ENCODE assay signal across 18 cellular contexts in the genomic region with DNA sequence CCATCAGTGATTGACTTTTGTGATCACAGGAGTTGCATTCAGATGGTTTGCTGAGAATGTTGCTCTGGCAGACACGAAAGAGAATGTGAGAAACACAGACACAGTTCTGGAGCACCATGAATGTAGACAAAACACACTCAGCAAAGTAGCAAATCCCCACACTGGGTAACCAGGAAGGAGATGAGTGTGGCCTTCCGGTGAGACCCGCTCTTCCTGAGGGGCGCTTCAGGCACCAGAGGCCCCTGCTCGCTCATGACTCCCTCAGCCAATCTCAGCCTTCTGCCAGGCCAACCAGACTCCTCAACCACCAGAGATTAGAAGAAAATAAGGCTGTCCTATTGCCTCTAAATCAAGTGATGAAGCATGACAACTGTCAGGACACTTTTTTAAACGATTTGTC.
A peak's percentile ranks its signal among the peaks of the same experiment; 100 is the strongest.
DNase-seq lines count a peak whose midpoint lies in the region; ATAC-seq and TF ChIP-seq lines count a peak whose summit lies in the region.
"Had no signal": no experiment of that assay in that cellular context is flagged by ENCODE, and none has a peak within 500 bp of the region (broad histone marks: within the 10 kb centered on the region; RNA-seq: fewer than 3 reads in every experiment).

No MANE protein-coding gene starts in this region.

- WGBS in psoas muscle, 3 donors = 72 to 73% (median 73%) methylated on average over 6 of the region's 6 CpGs

- H3K36me3 Mint-ChIP-seq in memory B cell = peaks cover 2% of the 10 kb centered on the region
- no peaks in the 10 kb centered on the region for H3K36me3 Mint-ChIP-seq in stimulated activated memory B cell treated with anti-CD40 and anti-IgM and Interleukin-4, amounts not matched to agents 10 μg/mL and 1 μg/mL and 100 μg/mL, for 72 hours
- H3K36me3 Mint-ChIP-seq in activated naive CD4-positive, alpha-beta T cell treated with anti-CD3 and anti-CD28 coated beads, Interleukin-2, amount 10 ng/mL, durations not matched to agents 7 days and 5 days = no peaks in the 10 kb centered on the region
- H3K36me3 Mint-ChIP-seq: CD4-positive, CD25-positive, alpha-beta regulatory T cell had no signal

- peak overlapping the region; percentile 75 for H3K27ac Mint-ChIP-seq in memory B cell
- H3K27ac Mint-ChIP-seq in stimulated activated memory B cell treated with anti-CD40 and anti-IgM and Interleukin-4, amounts not matched to agents 10 μg/mL and 1 μg/mL and 100 μg/mL, for 72 hours = peak overlapping the region; percentile 66
- H3K27ac Mint-ChIP-seq in activated naive CD4-positive, alpha-beta T cell treated with anti-CD3 and anti-CD28 coated beads, Interleukin-2, amount 10 ng/mL, durations not matched to agents 7 days and 5 days = no peak overlapping the region
- H3K27ac Mint-ChIP-seq: H9 had no signal

- H3K36me3 ChIP-seq in psoas muscle (ENCODE audit: insufficient read depth in 1 of 2, low read depth in 1 of 2) = no peaks in the 10 kb centered on the region

- ATAC-seq in HG03135 (IDR thresholded peaks at IDR 0.05; ENCODE audit: unreplicated experiment) = peak; percentile 54
- ATAC-seq in memory B cell (ENCODE audit: low read depth) = no peak
- ATAC-seq in stimulated activated memory B cell treated with anti-CD40 and anti-IgM and Interleukin-4, amounts not matched to agents 10 μg/mL and 1 μg/mL and 100 μg/mL, for 72 hours = no peak
- no peak for ATAC-seq in psoas muscle
- ATAC-seq: PC-3 had no signal

- intact Hi-C loops in psoas muscle (cut with DNase I) = no loop called here

- no peak overlapping the region for H3K27ac ChIP-seq in psoas muscle
- H3K27ac ChIP-seq: RWPE1 had no signal

- DNase-seq in GDM1 (lab: John Stamatoyannopoulos, UW) (peak; percentile 15), memory B cell (ENCODE audit: low spot score in 2 of 2) (no peak), NCI-H226 (no peak), NCI-H2029 (lab: John Stamatoyannopoulos, UW) (no peak), psoas muscle (no peak)
- no peak for DNase-seq in activated naive CD4-positive, alpha-beta T cell treated with anti-CD3 and anti-CD28 coated beads, Interleukin-2, amount 10 ng/mL, durations not matched to agents 7 days and 5 days
- DNase-seq: CD4-positive, CD25-positive, alpha-beta regulatory T cell; H9; KBM-7; NCI-H1048; NCI-H1436 treated with DMSO at 0.1 percent for 48 hours; NCI-H2081; NCI-H510A; NCI-H774; PC-3 had no signal

- peaks cover 33% of the 10 kb centered on the region for H3K4me1 Mint-ChIP-seq in memory B cell
- peaks cover 37% of the 10 kb centered on the region for H3K4me1 Mint-ChIP-seq in stimulated activated memory B cell treated with anti-CD40 and anti-IgM and Interleukin-4, amounts not matched to agents 10 μg/mL and 1 μg/mL and 100 μg/mL, for 72 hours
- peaks cover 4% of the 10 kb centered on the region for H3K4me1 Mint-ChIP-seq in activated naive CD4-positive, alpha-beta T cell treated with anti-CD3 and anti-CD28 coated beads, Interleukin-2, amount 10 ng/mL, durations not matched to agents 7 days and 5 days
- H3K4me1 Mint-ChIP-seq: CD4-positive, CD25-positive, alpha-beta regulatory T cell had no signal

- H3K9me3 ChIP-seq in psoas muscle = no peaks in the 10 kb centered on the region

- peaks cover 0 to 1% (median 0%) of the 10 kb centered on the region in 3 donors for H3K27me3 ChIP-seq in psoas muscle (ENCODE audit: insufficient read depth in 3 of 3, low read length in 2 of 3)

- no peak overlapping the region for H3K4me3 ChIP-seq in psoas muscle

- CTCF ChIA-PET in activated naive CD4-positive, alpha-beta T cell treated with anti-CD3 and anti-CD28 coated beads, Interleukin-2, amount 10 ng/mL, durations not matched to agents 7 days and 5 days (lab: Charles Lee) = no interaction called here

- no peak for TF ChIP-seq CTCF in psoas muscle (IDR thresholded peaks at IDR 0.05)

- H3K27me3 Mint-ChIP-seq in memory B cell = no peaks in the 10 kb centered on the region
- no peaks in the 10 kb centered on the region for H3K27me3 Mint-ChIP-seq in stimulated activated memory B cell treated with anti-CD40 and anti-IgM and Interleukin-4, amounts not matched to agents 10 μg/mL and 1 μg/mL and 100 μg/mL, for 72 hours
- H3K27me3 Mint-ChIP-seq in activated naive CD4-positive, alpha-beta T cell treated with anti-CD3 and anti-CD28 coated beads, Interleukin-2, amount 10 ng/mL, durations not matched to agents 7 days and 5 days = no peaks in the 10 kb centered on the region

- no peaks in the 10 kb centered on the region for H3K4me1 ChIP-seq in psoas muscle

- no peaks in the 10 kb centered on the region for H3K9me3 Mint-ChIP-seq in memory B cell
- H3K9me3 Mint-ChIP-seq in stimulated activated memory B cell treated with anti-CD40 and anti-IgM and Interleukin-4, amounts not matched to agents 10 μg/mL and 1 μg/mL and 100 μg/mL, for 72 hours = no peaks in the 10 kb centered on the region
- no peaks in the 10 kb centered on the region for H3K9me3 Mint-ChIP-seq in activated naive CD4-positive, alpha-beta T cell treated with anti-CD3 and anti-CD28 coated beads, Interleukin-2, amount 10 ng/mL, durations not matched to agents 7 days and 5 days
- H3K9me3 Mint-ChIP-seq: H9 had no signal

- H3K4me3 Mint-ChIP-seq in memory B cell = no peak overlapping the region
- no peak overlapping the region for H3K4me3 Mint-ChIP-seq in stimulated activated memory B cell treated with anti-CD40 and anti-IgM and Interleukin-4, amounts not matched to agents 10 μg/mL and 1 μg/mL and 100 μg/mL, for 72 hours
- no peak overlapping the region for H3K4me3 Mint-ChIP-seq in activated naive CD4-positive, alpha-beta T cell treated with anti-CD3 and anti-CD28 coated beads, Interleukin-2, amount 10 ng/mL, durations not matched to agents 7 days and 5 days
- H3K4me3 Mint-ChIP-seq: CD4-positive, CD25-positive, alpha-beta regulatory T cell; H9 had no signal
